In genomic region chr6:122553697-122554096, GRCh38 we compare ENCODE assay signal across 21 cellular contexts. TPM values are rescaled to one million over a fixed set of nuclear protein-coding genes. Genes with fewer than 3 reads are reported as not detected.
DNase-seq lines count a peak whose midpoint lies in the region; ATAC-seq and TF ChIP-seq lines count a peak whose summit lies in the region.
"Had no signal": no experiment of that assay in that cellular context is flagged by ENCODE, and none has a peak within 500 bp of the region (broad histone marks: within the 10 kb centered on the region; RNA-seq: fewer than 3 reads in every experiment).

No MANE protein-coding gene starts in this region.

- no peaks in the 10 kb centered on the region for H3K9me3 ChIP-seq in SJCRH30 (replicated peaks)
- H3K9me3 ChIP-seq: colonic mucosa, neutrophil, thyroid gland had no signal

- DNase-seq in NCI-H1417 (lab: John Stamatoyannopoulos, UW) (peak in 2 of 3 experiments; percentile 53 to 86), NCI-H2171 (lab: John Stamatoyannopoulos, UW) (peak; percentile 75), SJCRH30 (peak; percentile 11 to 43), neural crest cell (ENCODE audit: low read depth, low spot score) (no peak), SW 1271 (lab: John Stamatoyannopoulos, UW) (no peak), left colon (no peak)
- DNase-seq: activated CD4-positive, alpha-beta T cell treated with anti-CD3 and anti-CD28 coated beads for 4 hours; activated naive CD4-positive, alpha-beta T cell treated with Interleukin-2 at 50 U/mL for 16 hours; activated T-cell treated with anti-CD3 and anti-CD28 coated beads, Interleukin-2, amount 50 U/mL, for 48 hours; colonic mucosa; effector memory CD8-positive, alpha-beta T cell; foreskin keratinocyte; kidney; NCI-H1436 treated with DMSO at 0.1 percent for 48 hours; stimulated activated naive CD8-positive, alpha-beta T cell treated with anti-CD3 and anti-CD28 coated beads, Interleukin-15, amount 100 ng/mL, for 72 hours; T-helper 2 cell; thyroid gland had no signal

- no peaks in the 10 kb centered on the region for H3K27me3 Mint-ChIP-seq in neural crest cell (ENCODE audit: low read depth)
- H3K27me3 Mint-ChIP-seq: stimulated activated naive CD8-positive, alpha-beta T cell treated with anti-CD3 and anti-CD28 coated beads, Interleukin-15, amount 100 ng/mL, for 72 hours had no signal

- no peak for ATAC-seq in left colon
- no peak for ATAC-seq in HG03135 (IDR thresholded peaks at IDR 0.05; ENCODE audit: unreplicated experiment)
- ATAC-seq: effector memory CD8-positive, alpha-beta T cell; foreskin keratinocyte; GM23338; stimulated activated naive CD8-positive, alpha-beta T cell treated with anti-CD3 and anti-CD28 coated beads, Interleukin-15, amount 100 ng/mL, for 72 hours had no signal

- H3K27me3 ChIP-seq in SJCRH30, result no peaks in the 10 kb centered on the region
- H3K27me3 ChIP-seq: colonic mucosa, foreskin keratinocyte, neutrophil, thyroid gland had no signal

- no peak overlapping the region for H3K27ac ChIP-seq in SJCRH30
- H3K27ac ChIP-seq: colonic mucosa, foreskin keratinocyte, neutrophil, thyroid gland had no signal

- no peak overlapping the region for H3K4me3 Mint-ChIP-seq in neural crest cell
- H3K4me3 Mint-ChIP-seq: effector memory CD8-positive, alpha-beta T cell; GM23338; IgD-negative memory B cell; stimulated activated naive CD8-positive, alpha-beta T cell treated with anti-CD3 and anti-CD28 coated beads, Interleukin-15, amount 100 ng/mL, for 72 hours had no signal

- peaks cover 11% of the 10 kb centered on the region for H3K4me1 Mint-ChIP-seq in neural crest cell
- H3K4me1 Mint-ChIP-seq: IgD-negative memory B cell; stimulated activated naive CD8-positive, alpha-beta T cell treated with anti-CD3 and anti-CD28 coated beads, Interleukin-15, amount 100 ng/mL, for 72 hours had no signal

- intact Hi-C loops in left colon (cut with DNase I, micrococcal nuclease), result no loop called here

- no peak overlapping the region for H3K4me3 ChIP-seq in SJCRH30
- H3K4me3 ChIP-seq: colonic mucosa, GM23338, thyroid gland had no signal

- no peak for TF ChIP-seq CTCF in neural crest cell (conservative IDR thresholded peaks at IDR 0.05)

- peak overlapping the region; percentile 45 for H3K27ac Mint-ChIP-seq in neural crest cell (ENCODE audit: unreplicated experiment)
- H3K27ac Mint-ChIP-seq: effector memory CD8-positive, alpha-beta T cell; GM23338; stimulated activated naive CD8-positive, alpha-beta T cell treated with anti-CD3 and anti-CD28 coated beads, Interleukin-15, amount 100 ng/mL, for 72 hours had no signal

- H3K36me3 Mint-ChIP-seq in neural crest cell (ENCODE audit: low read depth), result peaks cover 18% of the 10 kb centered on the region

- H3K36me3 ChIP-seq in SJCRH30, result no peaks in the 10 kb centered on the region
- H3K36me3 ChIP-seq: colonic mucosa, neutrophil, thyroid gland had no signal

- no peaks in the 10 kb centered on the region for H3K4me1 ChIP-seq in SJCRH30
- H3K4me1 ChIP-seq: colonic mucosa, foreskin keratinocyte, thyroid gland had no signal

- H3K9me3 Mint-ChIP-seq in neural crest cell, result peaks cover under 1% of the 10 kb centered on the region
- H3K9me3 Mint-ChIP-seq: effector memory CD8-positive, alpha-beta T cell had no signal

RNA-seq across cellular contexts. Expression of gene PKIB, which starts 56.5 kb away (rescaled TPM):
- total RNA-seq in SJCRH30 (2014; rRNA removed; shearing (Covaris generic)), result 7.4 and 10.0 TPM in 2 replicates
- total RNA-seq in neural crest cell (86.4 and 88.8 TPM in 2 replicates), left colon (100 to 1,000 TPM; 140 to 169 TPM)

Comparison
In these comparisons a context has a peak if more than half of its experiments do, and no peak if none do; other contexts are left out.
1. DNase-seq: peak in NCI-H1417 (2 of 3), NCI-H2171 (single experiment) and SJCRH30 (2 of 2); none in neural crest cell (single experiment), SW 1271 (0 of 2) and left colon (0 of 2).